8 cellular contexts compared by ENCODE assay signal in genomic region chr15:63276342-63277043, GRCh38. TPM values are rescaled to one million over a fixed set of nuclear protein-coding genes. Genes with fewer than 3 reads are reported as not detected.
DNase-seq lines count a peak whose midpoint lies in the region; ATAC-seq, FAIRE-seq and TF ChIP-seq lines count a peak whose summit lies in the region.

No MANE protein-coding gene starts in this region.

- whole genome bisulfite sequencing in H9 (ENCODE audit: extremely low coverage, insufficient read length, low lambda C conversion rate), result no CpG with 5 or more reads among the region's 11 CpGs
- 26% methylated on average over 11 of the region's 11 CpGs for WGBS in right cardiac atrium
- WGBS in spleen, 5 donors, result 25 to 29% (median 28%) methylated on average over 11 of the region's 11 CpGs

- peaks cover 3% of the 10 kb centered on the region for H3K79me2 ChIP-seq in ACC112 (ENCODE audit: control insufficient read depth, insufficient read depth, low read length, unreplicated experiment)
- H3K79me2 ChIP-seq in H9 (ENCODE audit: insufficient read depth, low read length), result no peaks in the 10 kb centered on the region

- H3K4me3 ChIP-seq in ACC112 (ENCODE audit: low read depth, low read length) (peak overlapping the region; percentile 82), right cardiac atrium (ENCODE audit: low read length) (peak overlapping the region; percentile 88), spleen (peak overlapping the region; percentile 44 to 93 (median 79))

- H2BK5ac ChIP-seq in H9 (ENCODE audit: insufficient read length, low read length), result no peak overlapping the region

- H3K27ac Mint-ChIP-seq in H9, result peak overlapping the region in 1 of 3 experiments; percentile 87; a peak in 2 of 7 replicates
- H3K27ac Mint-ChIP-seq in activated CD8-positive, alpha-beta T cell treated with anti-CD3 and anti-CD28 coated beads for 36 hours, result peak overlapping the region; percentile 91

- no peak overlapping the region for H4K5ac ChIP-seq in H9 (ENCODE audit: insufficient read length, low read depth, low read length)

- H2AFZ ChIP-seq in ACC112 (ENCODE audit: low read length, unreplicated experiment) (peak overlapping the region; percentile 66), H9 (ENCODE audit: low read length) (no peak overlapping the region)

- H3K56ac ChIP-seq in H9 (ENCODE audit: insufficient read length, low read depth, low read length), result no peak overlapping the region

- TF ChIP-seq POLR2A in spleen (IDR thresholded peaks at IDR 0.05), result no peak

- H2BK20ac ChIP-seq in H9 (ENCODE audit: low read depth, low read length, poor library complexity, severe bottlenecking), result no peak overlapping the region

- H3K9me3 ChIP-seq in H9 (ENCODE audit: control insufficient read depth, low read depth, low read length) (no peaks in the 10 kb centered on the region), right cardiac atrium (ENCODE audit: control insufficient read depth, low read length) (no peaks in the 10 kb centered on the region), spleen (no peaks in the 10 kb centered on the region)

- no peak overlapping the region for H3K23ac ChIP-seq in H9 (ENCODE audit: insufficient read length, low read depth, low read length)

- peaks cover 13% of the 10 kb centered on the region for H3K23me2 ChIP-seq in H9 (ENCODE audit: insufficient read length, low read depth, low read length, poor library complexity, severe bottlenecking)

- H2BK12ac ChIP-seq in H9 (ENCODE audit: insufficient read length, low read depth, low read length), result no peak overlapping the region

- H3T11ph ChIP-seq in H9 (ENCODE audit: low read length), result no peak overlapping the region

- CTCF ChIA-PET in activated CD8-positive, alpha-beta T cell treated with anti-CD3 and anti-CD28 coated beads for 36 hours (lab: Charles Lee), result interaction anchor here (1.1 to 2.6 kb wide), 3 partner anchors 59 to 110 kb away, joined by 3 to 8 read pairs (median 7); no protein-coding TSS in a partner anchor

- H3K14ac ChIP-seq in H9 (ENCODE audit: insufficient read depth, low read length), result no peak overlapping the region

- H4K20me1 ChIP-seq in H9 (ENCODE audit: control insufficient read depth, insufficient read depth, insufficient read length), result no peaks in the 10 kb centered on the region

- H3K36me3 ChIP-seq in ACC112 (ENCODE audit: insufficient read depth, low read length), result peaks cover 13% of the 10 kb centered on the region; the same call in 1 of the 2 replicates
- peaks cover 0 to 25% (median 8%) of the 10 kb centered on the region in 6 donors for H3K36me3 ChIP-seq in spleen

- no peak for FAIRE-seq in frontal cortex (lab: Jason Lieb, UNC)

- no peak for ATAC-seq in activated CD8-positive, alpha-beta T cell treated with anti-CD3 and anti-CD28 coated beads for 36 hours
- peak; percentile 20 to 22 for ATAC-seq in right cardiac atrium

- no peaks in the 10 kb centered on the region for H3K79me1 ChIP-seq in H9 (ENCODE audit: insufficient read depth, low read depth, low read length, poor library complexity, severe bottlenecking)

- peaks cover 23% of the 10 kb centered on the region in 2 experiments for H3K4me1 Mint-ChIP-seq in H9
- H3K4me1 Mint-ChIP-seq in activated CD8-positive, alpha-beta T cell treated with anti-CD3 and anti-CD28 coated beads for 36 hours (ENCODE audit: low read depth), result peaks cover 33% of the 10 kb centered on the region

- H3K27me3 ChIP-seq in ACC112 (ENCODE audit: insufficient read depth, low read length) (no peaks in the 10 kb centered on the region), H9 (ENCODE audit: insufficient read depth, low read length) (no peaks in the 10 kb centered on the region), right cardiac atrium (ENCODE audit: control insufficient read depth, insufficient read depth) (no peaks in the 10 kb centered on the region), spleen (replicated peaks in 1 of 7) (no peaks in the 10 kb centered on the region)

- H3K4me2 ChIP-seq in H9 (ENCODE audit: insufficient read depth, insufficient read length, low read length), result peak overlapping the region; percentile 69

- H3K4ac ChIP-seq in H9 (ENCODE audit: low read depth, low read length), result no peak overlapping the region

- DNase-seq in H9 (no peak), right cardiac atrium (no peak), spleen (no peak), amygdala (lab: John Stamatoyannopoulos, UW) (no peak), iPS-NIHi7 (ENCODE audit: extremely low spot score) (no peak), frontal cortex (ENCODE audit: low spot score in 2 of 2) (no peak)
- no peak for DNase-seq in activated CD8-positive, alpha-beta T cell treated with anti-CD3 and anti-CD28 coated beads for 36 hours

- POLR2A ChIA-PET in activated CD8-positive, alpha-beta T cell treated with anti-CD3 and anti-CD28 coated beads for 36 hours (lab: Charles Lee), result interaction anchor here (0.8 to 1.5 kb wide), 4 partner anchors 15 to 64 kb away, joined by 3 to 5 read pairs (median 3); no protein-coding TSS in a partner anchor

- no peak overlapping the region for H4K91ac ChIP-seq in H9 (ENCODE audit: insufficient read length, low read depth, low read length)

- peak overlapping the region; percentile 51 for H3K27ac ChIP-seq in ACC112 (ENCODE audit: low read depth, low read length)
- no peak overlapping the region for H3K27ac ChIP-seq in H9 (ENCODE audit: insufficient read length, low read depth, low read length)
- H3K27ac ChIP-seq in right cardiac atrium (ENCODE audit: low read length), result peak overlapping the region; percentile 93
- peak overlapping the region; percentile 76 to 96 (median 92) for H3K27ac ChIP-seq in spleen

- peaks cover 6% of the 10 kb centered on the region for H3K27me3 Mint-ChIP-seq in H9 (ENCODE audit: low read depth)
- no peaks in the 10 kb centered on the region for H3K27me3 Mint-ChIP-seq in activated CD8-positive, alpha-beta T cell treated with anti-CD3 and anti-CD28 coated beads for 36 hours

- no peak overlapping the region for H2BK15ac ChIP-seq in H9 (ENCODE audit: low read depth, low read length)

- H3K18ac ChIP-seq in H9 (ENCODE audit: insufficient read length, low read depth, low read length), result no peak overlapping the region

- H4K8ac ChIP-seq in H9 (replicated peaks; ENCODE audit: insufficient read length, low read depth, low read length), result no peak overlapping the region

- TF ChIP-seq CTCF in H9 (conservative IDR thresholded peaks at IDR 0.05) (no peak), spleen (IDR thresholded peaks at IDR 0.05 in 8 of 11, conservative IDR thresholded peaks at IDR 0.05 in 3 of 11) (no peak)
- no peak for TF ChIP-seq CTCF in activated CD8-positive, alpha-beta T cell treated with anti-CD3 and anti-CD28 coated beads for 36 hours (IDR thresholded peaks at IDR 0.05)

- H3K4me1 ChIP-seq in ACC112 (ENCODE audit: control insufficient read depth, insufficient read depth, low read length, unreplicated experiment) (peaks cover 14% of the 10 kb centered on the region), H9 (ENCODE audit: insufficient read depth, low read length) (peaks cover 2% of the 10 kb centered on the region; the same call in 1 of the 2 replicates), right cardiac atrium (ENCODE audit: control insufficient read depth, insufficient read depth, low read length) (peaks cover 4% of the 10 kb centered on the region), spleen (peaks cover 0 to 56% (median 23%) of the 10 kb centered on the region in 6 donors)

- H3K9me3 Mint-ChIP-seq in H9, result peaks cover 13% of the 10 kb centered on the region in 2 experiments
- peaks cover 2% of the 10 kb centered on the region for H3K9me3 Mint-ChIP-seq in activated CD8-positive, alpha-beta T cell treated with anti-CD3 and anti-CD28 coated beads for 36 hours

- intact Hi-C loops in activated CD8-positive, alpha-beta T cell treated with anti-CD3 and anti-CD28 coated beads for 36 hours (cut with micrococcal nuclease), result loop anchor here (5.0 to 10.0 kb wide), 2 partner anchors 84 to 122 kb away; partner anchors contain the start of gene RPS27L
- intact Hi-C loops in right cardiac atrium (cut with DNase I) (loop anchor here in 1 of 4 donors (10.0 kb wide), 1 partner anchor 122 kb away; the partner anchor contains the start of gene RPS27L), spleen (cut with DNase I; ENCODE audit: low total_unique reads) (loop anchor here (10.0 kb wide), 2 partner anchors 92 to 232 kb away; partner anchors contain the start of genes RAB8B and TPM1)

- H3K36me3 Mint-ChIP-seq in H9 (ENCODE audit: insufficient read depth in 1 of 3, low read depth in 3 of 3), result peaks cover 8 to 23% (median 17%) of the 10 kb centered on the region in 3 experiments
- peaks cover 10% of the 10 kb centered on the region for H3K36me3 Mint-ChIP-seq in activated CD8-positive, alpha-beta T cell treated with anti-CD3 and anti-CD28 coated beads for 36 hours (ENCODE audit: low read depth)

- no peak overlapping the region for H2BK120ac ChIP-seq in H9 (ENCODE audit: low read depth, low read length, poor library complexity, severe bottlenecking)

- peak overlapping the region; percentile 81 to 93 for H3K4me3 Mint-ChIP-seq in H9
- H3K4me3 Mint-ChIP-seq in activated CD8-positive, alpha-beta T cell treated with anti-CD3 and anti-CD28 coated beads for 36 hours, result peak overlapping the region; percentile 81

- H2AK5ac ChIP-seq in H9 (ENCODE audit: insufficient read length, low read length), result no peak overlapping the region

- peak overlapping the region; percentile 56 for H3K9ac ChIP-seq in H9 (ENCODE audit: extremely low read depth, insufficient read length, low read length)

RNA-seq across cellular contexts. Expression of gene APH1B, which starts 0.9 kb away (rescaled TPM):
- total RNA-seq in H9 (2021), result 20.9 and 22.9 TPM in 2 replicates
- total RNA-seq in activated CD8-positive, alpha-beta T cell treated with anti-CD3 and anti-CD28 coated beads for 36 hours, result 1 to 10 TPM; 7.0 to 9.7 TPM
- total RNA-seq in right cardiac atrium, result 10 to 100 TPM; 10.4 to 13.4 (median 10.9) TPM
- 6.0 TPM for polyA plus RNA-seq in right cardiac atrium
- total RNA-seq in spleen, result 10 to 100 TPM; 27.2 to 51.5 (median 35.1) TPM
- polyA plus RNA-seq in spleen, result 10 to 100 TPM in 1 of 3 donors, 1 to 10 TPM in 2; 8.7 to 10.0 (median 9.0) TPM
- 26.1 TPM for total RNA-seq in frontal cortex
